ENCODE assay signal across 19 cellular contexts in genomic region chr16:57306676-57307341, GRCh38. TPM values are rescaled to one million over a fixed set of nuclear protein-coding genes. Genes with fewer than 3 reads are reported as not detected.
A peak's percentile ranks its signal among the peaks of the same experiment; 100 is the strongest.
DNase-seq lines count a peak whose midpoint lies in the region; ATAC-seq and TF ChIP-seq lines count a peak whose summit lies in the region.
"Had no signal": no experiment of that assay in that cellular context is flagged by ENCODE, and none has a peak within 500 bp of the region (broad histone marks: within the 10 kb centered on the region; RNA-seq: fewer than 3 reads in every experiment).

No MANE protein-coding gene starts in this region.

- no peak for TF ChIP-seq EP300 in gastroesophageal sphincter (IDR thresholded peaks at IDR 0.05)

- no peaks in the 10 kb centered on the region for H3K9me3 Mint-ChIP-seq in activated naive CD8-positive, alpha-beta T cell (ENCODE audit: low read depth)
- no peaks in the 10 kb centered on the region for H3K9me3 Mint-ChIP-seq in activated naive CD8-positive, alpha-beta T cell treated with anti-CD3 and anti-CD28 coated beads, Interleukin-2, amount 50 U/mL, for 24 hours
- H3K9me3 Mint-ChIP-seq: CD8-positive, alpha-beta memory T cell had no signal

- peak overlapping the region; percentile 22 for H3K27ac Mint-ChIP-seq in activated naive CD8-positive, alpha-beta T cell
- no peak overlapping the region for H3K27ac Mint-ChIP-seq in activated naive CD8-positive, alpha-beta T cell treated with anti-CD3 and anti-CD28 coated beads, Interleukin-2, amount 50 U/mL, for 24 hours
- H3K27ac Mint-ChIP-seq: CD8-positive, alpha-beta memory T cell had no signal

- no peaks in the 10 kb centered on the region for H3K36me3 Mint-ChIP-seq in activated naive CD8-positive, alpha-beta T cell
- no peaks in the 10 kb centered on the region for H3K36me3 Mint-ChIP-seq in activated naive CD8-positive, alpha-beta T cell treated with anti-CD3 and anti-CD28 coated beads, Interleukin-2, amount 50 U/mL, for 24 hours (ENCODE audit: low read depth)
- H3K36me3 Mint-ChIP-seq: CD8-positive, alpha-beta memory T cell had no signal

- H3K36me3 ChIP-seq in gastroesophageal sphincter (no peaks in the 10 kb centered on the region), upper lobe of right lung (no peaks in the 10 kb centered on the region), body of pancreas (replicated peaks in 1 of 2; ENCODE audit: insufficient read depth in 1 of 2, low read depth in 2 of 2) (no peaks in the 10 kb centered on the region)
- H3K36me3 ChIP-seq: BLaER1 treated with 17β-estradiol and CSF1 and Interleukin-3, amounts not matched to agents 10 nM and 100 nM had no signal

- H3K27me3 Mint-ChIP-seq in activated naive CD8-positive, alpha-beta T cell = no peaks in the 10 kb centered on the region
- H3K27me3 Mint-ChIP-seq in activated naive CD8-positive, alpha-beta T cell treated with anti-CD3 and anti-CD28 coated beads, Interleukin-2, amount 50 U/mL, for 24 hours = peaks cover 2% of the 10 kb centered on the region

- H3K4me1 Mint-ChIP-seq in activated naive CD8-positive, alpha-beta T cell (ENCODE audit: low read depth) = peaks cover 3% of the 10 kb centered on the region
- H3K4me1 Mint-ChIP-seq in activated naive CD8-positive, alpha-beta T cell treated with anti-CD3 and anti-CD28 coated beads, Interleukin-2, amount 50 U/mL, for 24 hours = peaks cover 17% of the 10 kb centered on the region

- TF ChIP-seq CTCF in gastroesophageal sphincter (IDR thresholded peaks at IDR 0.05) (no peak), upper lobe of right lung (IDR thresholded peaks at IDR 0.05) (no peak), body of pancreas (IDR thresholded peaks at IDR 0.05) (no peak)

- no peak for DNase-seq in activated naive CD8-positive, alpha-beta T cell treated with anti-CD3 and anti-CD28 coated beads, Interleukin-2, amount 50 U/mL, for 24 hours
- DNase-seq in sciatic nerve (ENCODE audit: low spot score) (peak; percentile 14), upper lobe of right lung (peak; percentile 5), body of pancreas (no peak)
- DNase-seq: CD8-positive, alpha-beta memory T cell; GDM1; GOT3; NCI-H187 treated with DMSO at 0.1 percent for 48 hours; NCI-H446; NK-92 treated with Interleukin-12 subunit alpha and Interleukin-12 subunit beta, amount 100 ng/mL, for 24 hours; OCI-M1; RPMI8226 had no signal

- no peak for ATAC-seq in activated naive CD8-positive, alpha-beta T cell treated with anti-CD3 and anti-CD28 coated beads, Interleukin-2, amount 50 U/mL, for 24 hours
- ATAC-seq in gastroesophageal sphincter = no peak
- ATAC-seq in sciatic nerve = no peak
- no peak for ATAC-seq in upper lobe of right lung
- ATAC-seq in GM21381 (IDR thresholded peaks at IDR 0.05; ENCODE audit: unreplicated experiment) = no peak
- no peak for ATAC-seq in body of pancreas
- no peak for ATAC-seq in GM21529 (IDR thresholded peaks at IDR 0.05; ENCODE audit: unreplicated experiment)
- ATAC-seq: GM12878 had no signal

- TF ChIP-seq POLR2A in gastroesophageal sphincter (IDR thresholded peaks at IDR 0.05) (no peak), body of pancreas (IDR thresholded peaks at IDR 0.05) (no peak)

- H3K4me3 ChIP-seq in gastroesophageal sphincter (no peak overlapping the region), upper lobe of right lung (no peak overlapping the region), body of pancreas (no peak overlapping the region)
- H3K4me3 ChIP-seq: BLaER1 treated with 17β-estradiol and CSF1 and Interleukin-3, amounts not matched to agents 10 nM and 100 nM; GM12878 had no signal

- H3K4me1 ChIP-seq in gastroesophageal sphincter = peaks cover 0 to 39% (median 4%) of the 10 kb centered on the region in 3 donors
- H3K4me1 ChIP-seq in upper lobe of right lung = peaks cover 13% of the 10 kb centered on the region
- H3K4me1 ChIP-seq in body of pancreas = peaks cover 22% of the 10 kb centered on the region

- H3K27ac ChIP-seq in gastroesophageal sphincter (peak overlapping the region in 3 of 4 donors; percentile 11 to 87 (median 85)), upper lobe of right lung (no peak overlapping the region), body of pancreas (no peak overlapping the region)
- H3K27ac ChIP-seq: BLaER1 treated with 17β-estradiol and CSF1 and Interleukin-3, amounts not matched to agents 10 nM and 100 nM had no signal

- intact Hi-C loops in sciatic nerve (cut with DNase I) (no loop called here), upper lobe of right lung (cut with DNase I) (loop anchor here (5.0 kb wide), 1 partner anchor 65 kb away; the partner anchor contains the start of gene CX3CL1), body of pancreas (cut with DNase I) (no loop called here)

- H3K27me3 ChIP-seq in gastroesophageal sphincter (no peaks in the 10 kb centered on the region), upper lobe of right lung (no peaks in the 10 kb centered on the region), body of pancreas (no peaks in the 10 kb centered on the region)
- H3K27me3 ChIP-seq: BLaER1 treated with 17β-estradiol and CSF1 and Interleukin-3, amounts not matched to agents 10 nM and 100 nM had no signal

- H3K9me3 ChIP-seq in gastroesophageal sphincter (no peaks in the 10 kb centered on the region), upper lobe of right lung (no peaks in the 10 kb centered on the region), body of pancreas (no peaks in the 10 kb centered on the region)
- H3K9me3 ChIP-seq: BLaER1 treated with 17β-estradiol and CSF1 and Interleukin-3, amounts not matched to agents 10 nM and 100 nM had no signal

- 72 to 77% methylated on average over 9 to 10 of the region's 14 CpGs for WGBS in gastroesophageal sphincter (ENCODE audit: low coverage in 1 of 2), 2 donors
- 48 to 59% methylated on average over 14 of the region's 14 CpGs for WGBS in body of pancreas, 2 donors

- H3K4me3 Mint-ChIP-seq in activated naive CD8-positive, alpha-beta T cell = no peak overlapping the region
- H3K4me3 Mint-ChIP-seq in activated naive CD8-positive, alpha-beta T cell treated with anti-CD3 and anti-CD28 coated beads, Interleukin-2, amount 50 U/mL, for 24 hours = no peak overlapping the region
- H3K4me3 Mint-ChIP-seq: CD8-positive, alpha-beta memory T cell had no signal

RNA-seq across cellular contexts. Expression of gene PLLP, which starts 22.3 kb away (rescaled TPM):
- total RNA-seq in gastroesophageal sphincter (10 to 100 TPM in 1 of 4 donors, 1 to 10 TPM in 3; 1.7 to 11.4 (median 5.4) TPM), sciatic nerve (121 TPM), upper lobe of right lung (104 TPM), body of pancreas (10 to 100 TPM; 32.9 to 43.2 TPM)

RNA-seq across cellular contexts. Expression of gene CCL22, which starts 51.8 kb away (rescaled TPM):
- total RNA-seq in gastroesophageal sphincter = not detected
- total RNA-seq in sciatic nerve = 0.13 TPM
- 3.8 TPM for total RNA-seq in upper lobe of right lung
- total RNA-seq in body of pancreas = not detected
- total RNA-seq: HT1080 had no signal

Comparison
In these comparisons a context has a peak if more than half of its experiments do, and no peak if none do; other contexts are left out.
1. DNase-seq: peak in sciatic nerve (single experiment) and upper lobe of right lung (single experiment); none in activated naive CD8-positive, alpha-beta T cell treated with anti-CD3 and anti-CD28 coated beads, Interleukin-2, amount 50 U/mL, for 24 hours (single experiment) and body of pancreas (0 of 4).
2. H3K27ac ChIP-seq: peak in gastroesophageal sphincter (3 of 4); none in upper lobe of right lung (single experiment) and body of pancreas (0 of 4).